14 cellular contexts compared by ENCODE assay signal in genomic region chr15:71792521-71792920, GRCh38. TPM values are rescaled to one million over a fixed set of nuclear protein-coding genes. Genes with fewer than 3 reads are reported as not detected.
DNase-seq lines count a peak whose midpoint lies in the region; ATAC-seq, FAIRE-seq and TF ChIP-seq lines count a peak whose summit lies in the region.
"Had no signal": no experiment of that assay in that cellular context is flagged by ENCODE, and none has a peak within 500 bp of the region (broad histone marks: within the 10 kb centered on the region; RNA-seq: fewer than 3 reads in every experiment).

No MANE protein-coding gene starts in this region.

- H3K79me2 ChIP-seq in HepG2 (ENCODE audit: insufficient read depth, low read length): no peaks in the 10 kb centered on the region

- CTCF ChIA-PET in HepG2 (lab: Yijun Ruan, JAX; ENCODE audit: low intra/inter-chr PET ratio, low total read pairs): no interaction called here

- no TSS peak for BruUV-seq in HepG2 (replicated peaks; lab: Mats Ljungman, UMichigan)

- 0% methylated on average over 2 of the region's 2 CpGs for WGBS in HepG2 (ENCODE audit: low lambda C conversion rate)

- H3K9ac ChIP-seq in adipocyte (ENCODE audit: low read length): no peak overlapping the region
- H3K9ac ChIP-seq in HepG2 (ENCODE audit: insufficient read depth, low read depth, low read length): no peak overlapping the region

- TF ChIP-seq RAD21 in HepG2 (CRISPR knock-in tag; IDR thresholded peaks at IDR 0.05): no peak

- H3K9me3 ChIP-seq in adipocyte (ENCODE audit: control insufficient read depth, low read length) (no peaks in the 10 kb centered on the region), BE2C (no peaks in the 10 kb centered on the region), HepG2 (ENCODE audit: low read length) (no peaks in the 10 kb centered on the region)
- H3K9me3 ChIP-seq: neutrophil had no signal

- no peak overlapping the region for H3K27ac ChIP-seq in HepG2 (ENCODE audit: extremely low read length, insufficient read depth, low read length)
- H3K27ac ChIP-seq: neutrophil had no signal

- H2AFZ ChIP-seq in HepG2 (ENCODE audit: low read length): no peak overlapping the region

- in situ Hi-C loops in HepG2 (cut with HindIII; ENCODE audit: extremely low pct_ligation_motif_present, low pct_unique_long_range_greater_than_20kb): no loop called here

- H3K4me1 ChIP-seq in adipocyte (ENCODE audit: control insufficient read depth, insufficient read depth, low read length) (peaks cover 2% of the 10 kb centered on the region), BE2C (no peaks in the 10 kb centered on the region), HepG2 (ENCODE audit: insufficient read depth, low read length) (peaks cover 11% of the 10 kb centered on the region; the same call in 1 of the 2 replicates)

- TF ChIP-seq EP300 in HepG2 (IDR thresholded peaks at IDR 0.05; ENCODE audit: low read depth in 2 of 2, low read length in 2 of 2) (no peak), HepG2 (CRISPR knock-in tag; IDR thresholded peaks at IDR 0.05; ENCODE audit: borderline replicate concordance) (no peak)

- ATAC-seq in left ventricle myocardium superior (peak; percentile 60), Right ventricle myocardium superior (ENCODE audit: poor library complexity) (no peak), GM21360 (IDR thresholded peaks at IDR 0.05; ENCODE audit: unreplicated experiment) (no peak), HepG2 (no peak), HG03280 (IDR thresholded peaks at IDR 0.05; ENCODE audit: unreplicated experiment) (no peak)
- ATAC-seq: WTC11 had no signal

- POLR2A ChIA-PET in HepG2 (lab: Yijun Ruan, JAX): no interaction called here

- FAIRE-seq in HepG2 (lab: Jason Lieb, UNC): no peak

- H4K20me1 ChIP-seq in HepG2 (ENCODE audit: insufficient read depth, low read length): no peaks in the 10 kb centered on the region

- peaks cover 3% of the 10 kb centered on the region for H3K27me3 ChIP-seq in adipocyte (replicated peaks; ENCODE audit: control insufficient read depth, insufficient read depth, low read length)
- no peaks in the 10 kb centered on the region; the same call in 1 of the 2 replicates for H3K27me3 ChIP-seq in BE2C
- H3K27me3 ChIP-seq in HepG2 (ENCODE audit: control insufficient read depth in 1 of 2, insufficient read depth in 2 of 2, low read length in 2 of 2): peaks cover 0 to 18% of the 10 kb centered on the region in 2 experiments; a peak in 3 of 5 replicates
- H3K27me3 ChIP-seq: neutrophil had no signal

- TF ChIP-seq CTCF in BE2C (IDR thresholded peaks at IDR 0.05; ENCODE audit: low read depth, low read length) (no peak), HepG2 (CRISPR knock-in tag; IDR thresholded peaks at IDR 0.05) (no peak)

- H3K4me3 ChIP-seq in adipocyte (ENCODE audit: low read length) (no peak overlapping the region), BE2C (ENCODE audit: low read depth, low read length) (no peak overlapping the region), HepG2 (replicated peaks in 1 of 3; ENCODE audit: insufficient read depth in 1 of 3, low read depth in 2 of 3, low read length in 3 of 3) (no peak overlapping the region)

- DNase-seq in left ventricle myocardium superior (no peak), Right ventricle myocardium superior (no peak), adipocyte (ENCODE audit: low read depth) (peak; percentile 72), glomerular visceral epithelial cell (ENCODE audit: extremely low spot score) (peak; percentile 81), BE2C (no peak), HepG2 (ENCODE audit: low spot score) (no peak)
- DNase-seq: GF-D8; MV-4-11; NCI-H510A treated with DMSO at 0.1 percent for 48 hours; stimulated activated CD4-positive, alpha-beta T cell treated with anti-CD3 and anti-CD28 coated beads, Interleukin-12 subunit alpha, Interleukin-12 subunit beta, amount 100 ng/mL, for 4 hours had no signal

- no peak overlapping the region for H3K4me2 ChIP-seq in HepG2 (ENCODE audit: low read depth, low read length)

- intact Hi-C loops in left ventricle myocardium superior (cut with micrococcal nuclease): no loop called here
- intact Hi-C loops in Right ventricle myocardium superior (cut with DNase I): no loop called here
- intact Hi-C loops in HepG2 (cut with micrococcal nuclease; ENCODE audit: unreplicated experiment): no loop called here

- H3K36me3 ChIP-seq in adipocyte (ENCODE audit: control insufficient read depth, insufficient read depth, low read length, severe bottlenecking) (no peaks in the 10 kb centered on the region), BE2C (no peaks in the 10 kb centered on the region), HepG2 (replicated peaks in 1 of 2; ENCODE audit: control insufficient read depth in 1 of 2, insufficient read depth in 2 of 2, low read length in 2 of 2) (no peaks in the 10 kb centered on the region)
- H3K36me3 ChIP-seq: neutrophil had no signal

- no peak for TF ChIP-seq POLR2A in HepG2 (IDR thresholded peaks at IDR 0.05; ENCODE audit: insufficient read depth in 1 of 2, low read depth in 2 of 2, low read length in 2 of 2)

TF ChIP-seq in HepG2, 621 proteins besides CTCF, POLR2A, EP300 and RAD21 (continues in another document):
- TF ChIP-seq HOXA3 (CRISPR knock-in tag; IDR thresholded peaks at IDR 0.05) (no peak), ZHX2 (IDR thresholded peaks at IDR 0.05; ENCODE audit: low read depth) (no peak), ZHX2 (CRISPR knock-in tag; IDR thresholded peaks at IDR 0.05; ENCODE audit: borderline replicate concordance) (no peak), NR2F6 (IDR thresholded peaks at IDR 0.05) (no peak), NR2F6 (CRISPR knock-in tag; IDR thresholded peaks at IDR 0.05) (no peak), DMAP1 (CRISPR knock-in tag; IDR thresholded peaks at IDR 0.05) (no peak), HNF4A (CRISPR knock-in tag; IDR thresholded peaks at IDR 0.05) (no peak), ZNF101 (CRISPR knock-in tag; IDR thresholded peaks at IDR 0.05; ENCODE audit: borderline replicate concordance, low read depth) (no peak)

RNA-seq across cellular contexts. Expression of gene NR2E3, which starts 17.8 kb away (rescaled TPM):
- total RNA-seq in left ventricle myocardium superior: not detected
- total RNA-seq in Right ventricle myocardium superior: 0.70 TPM
- polyA plus RNA-seq in BE2C (2012; ENCODE audit: insufficient read depth, insufficient read length, low read depth): not detected
- total RNA-seq in HepG2 (2016; rRNA removed; fragmentation: Illumina TruSeq; extraction: Trizol): not detected in 2 replicates
- not detected in 2 replicates for total RNA-seq in HepG2 (2016; cell fraction: cytosol; rRNA removed; fragmentation: Illumina TruSeq; extraction: Trizol; ENCODE audit: low read depth)
- not detected in 2 replicates for total RNA-seq in HepG2 (2016; cell fraction: insoluble cytoplasmic fraction; rRNA removed; fragmentation: Illumina TruSeq; extraction: Trizol)
- total RNA-seq in HepG2 (2016; cell fraction: membrane; rRNA removed; fragmentation: Illumina TruSeq; extraction: Trizol): not detected in 2 replicates
- total RNA-seq in HepG2 (2016; cell fraction: nucleus; rRNA removed; fragmentation: Illumina TruSeq; extraction: Trizol): not detected in 2 replicates
- not detected in 2 replicates for polyA plus RNA-seq in HepG2 (2011; rRNA removed)
- not detected in 2 replicates for polyA plus RNA-seq in HepG2 (2011; cell fraction: cytosol; rRNA removed)
- polyA plus RNA-seq in HepG2 (2011; cell fraction: nucleus; rRNA removed): not detected in 2 replicates
- polyA plus RNA-seq in HepG2 (2012): not detected in 2 replicates
- not detected in 2 replicates for polyA plus RNA-seq in HepG2 (2016; cell fraction: cytosol; fragmentation: Illumina TruSeq; extraction: Trizol; ENCODE audit: low read depth)
- polyA plus RNA-seq in HepG2 (2016; cell fraction: insoluble cytoplasmic fraction; fragmentation: Illumina TruSeq; extraction: Trizol; ENCODE audit: low read depth): not detected in 2 replicates
- polyA plus RNA-seq in HepG2 (2016; cell fraction: membrane; fragmentation: Illumina TruSeq; extraction: Trizol; ENCODE audit: low read depth): not detected in 2 replicates
- polyA plus RNA-seq in HepG2 (2016; cell fraction: nucleus; fragmentation: Illumina TruSeq; extraction: Trizol; ENCODE audit: insufficient read depth, low read depth): not detected in 2 replicates
- 0.35 TPM in 1 of 2 replicates, not detected in the other for polyA minus RNA-seq in HepG2 (2011; rRNA and poly(A)+ RNA removed; ENCODE audit: low replicate concordance)
- polyA minus RNA-seq in HepG2 (2011; cell fraction: cytosol; rRNA and poly(A)+ RNA removed): not detected in 2 replicates
- polyA minus RNA-seq in HepG2 (2011; cell fraction: nucleus; rRNA and poly(A)+ RNA removed): not detected in 2 replicates

Comparison
In these comparisons a context has a peak if more than half of its experiments do, and no peak if none do; other contexts are left out.
1. DNase-seq: peak in adipocyte (single experiment) and glomerular visceral epithelial cell (single experiment); none in left ventricle myocardium superior (single experiment), Right ventricle myocardium superior (single experiment), BE2C (single experiment) and HepG2 (single experiment).